In genomic region chr10:115167716-115168115, GRCh38 we compare ENCODE assay signal across 18 cellular contexts.
"Had no signal": no experiment of that assay in that cellular context is flagged by ENCODE, and none has a peak within 500 bp of the region (broad histone marks: within the 10 kb centered on the region; RNA-seq: fewer than 3 reads in every experiment).

No MANE protein-coding gene starts in this region.

- H3K4me1 ChIP-seq: body of pancreas, tibial artery had no signal

- H3K27me3 ChIP-seq: body of pancreas, dorsolateral prefrontal cortex, tibial artery had no signal

- H3K9me3 ChIP-seq: body of pancreas, tibial artery had no signal

- H3K4me3 ChIP-seq: body of pancreas, dorsolateral prefrontal cortex, lung, tibial artery had no signal

- DNase-seq: activated CD4-positive, alpha-beta T cell treated with anti-CD3 and anti-CD28 coated beads for 36 hours; activated CD4-positive, alpha-beta T cell treated with anti-CD3 and anti-CD28 coated beads, Interleukin-2, amount 50 U/mL, for 48 hours; amygdala; body of pancreas; caudate nucleus; dorsolateral prefrontal cortex; foreskin fibroblast; glutamatergic neuron; hypothalamus; stimulated activated CD4-positive, alpha-beta T cell treated with anti-CD3 and anti-CD28 coated beads, Interleukin-12 subunit alpha, Interleukin-12 subunit beta, amount 100 ng/mL, for 4 hours; stimulated activated CD4-positive, alpha-beta T cell treated with anti-CD3 and anti-CD28 coated beads, Interleukin-1b, Interleukin-23, amount 100 ng/mL, for 48 hours; stimulated activated naive CD4-positive, alpha-beta T cell treated with Interleukin-2 at 50 U/mL for 16 hours; substantia nigra; tibial artery had no signal

- ATAC-seq: activated CD4-positive, alpha-beta T cell treated with anti-CD3 and anti-CD28 coated beads for 36 hours; body of pancreas; left lobe of liver; WTC11 had no signal

- H3K36me3 ChIP-seq: tibial artery had no signal

- H3K27ac ChIP-seq: body of pancreas, dorsolateral prefrontal cortex, epithelial cell of prostate, tibial artery had no signal
